17 cellular contexts compared by ENCODE assay signal in genomic region chr1:231705860-231706553, GRCh38.
A peak's percentile ranks its signal among the peaks of the same experiment; 100 is the strongest.
DNase-seq lines count a peak whose midpoint lies in the region; ATAC-seq and TF ChIP-seq lines count a peak whose summit lies in the region.
"Had no signal": no experiment of that assay in that cellular context is flagged by ENCODE, and none has a peak within 500 bp of the region (broad histone marks: within the 10 kb centered on the region; RNA-seq: fewer than 3 reads in every experiment).

No MANE protein-coding gene starts in this region.

- no peak overlapping the region for H3K4me3 ChIP-seq in adipocyte (ENCODE audit: low read length)
- H3K4me3 ChIP-seq in mucosa of descending colon, result no peak overlapping the region
- no peak overlapping the region for H3K4me3 ChIP-seq in brain microvascular endothelial cell (ENCODE audit: low read depth, low read length)
- H3K4me3 ChIP-seq: A549; BLaER1 treated with 17β-estradiol and CSF1 and Interleukin-3, amounts not matched to agents 10 nM and 100 nM had no signal

- H3K36me3 ChIP-seq in adipocyte (ENCODE audit: control insufficient read depth, insufficient read depth, low read length, severe bottlenecking) (no peaks in the 10 kb centered on the region), mucosa of descending colon (ENCODE audit: low read depth) (no peaks in the 10 kb centered on the region), brain microvascular endothelial cell (replicated peaks) (no peaks in the 10 kb centered on the region)

- ATAC-seq in Right ventricle myocardium superior (ENCODE audit: poor library complexity) (peak; percentile 66), mucosa of descending colon (peak; percentile 22), GM19455 (IDR thresholded peaks at IDR 0.05; ENCODE audit: unreplicated experiment) (no peak)
- ATAC-seq: A549 had no signal

- H3K27ac ChIP-seq in brain microvascular endothelial cell, result no peak overlapping the region
- H3K27ac ChIP-seq: A549; BLaER1 treated with 17β-estradiol and CSF1 and Interleukin-3, amounts not matched to agents 10 nM and 100 nM had no signal

- in situ Hi-C loops in brain microvascular endothelial cell (cut with HindIII; ENCODE audit: low pct_ligation_motif_present, low sequenced_read_pairs), result no loop called here

- H3K9ac ChIP-seq in adipocyte (ENCODE audit: low read length), result no peak overlapping the region
- H3K9ac ChIP-seq: BLaER1 treated with 17β-estradiol and CSF1 and Interleukin-3, amounts not matched to agents 10 nM and 100 nM had no signal

- no peaks in the 10 kb centered on the region for H3K27me3 ChIP-seq in adipocyte (replicated peaks; ENCODE audit: control insufficient read depth, insufficient read depth, low read length)
- H3K27me3 ChIP-seq in brain microvascular endothelial cell (replicated peaks), result no peaks in the 10 kb centered on the region
- H3K27me3 ChIP-seq: BLaER1 treated with 17β-estradiol and CSF1 and Interleukin-3, amounts not matched to agents 10 nM and 100 nM had no signal

- peaks cover 19% of the 10 kb centered on the region for H3K4me1 ChIP-seq in adipocyte (ENCODE audit: control insufficient read depth, insufficient read depth, low read length)
- H3K4me1 ChIP-seq in mucosa of descending colon (ENCODE audit: low read depth), result no peaks in the 10 kb centered on the region
- H3K4me1 ChIP-seq: A549 had no signal

- TF ChIP-seq CTCF in mucosa of descending colon (IDR thresholded peaks at IDR 0.05), result no peak
- no peak for TF ChIP-seq CTCF in brain microvascular endothelial cell (IDR thresholded peaks at IDR 0.05; ENCODE audit: low read depth, low read length, missing control alignments)

- intact Hi-C loops in Right ventricle myocardium superior (cut with DNase I) (no loop called here), cardiac septum (cut with DNase I) (no loop called here), mucosa of descending colon (cut with DNase I, micrococcal nuclease) (no loop called here)

- H3K9me3 ChIP-seq in adipocyte (ENCODE audit: control insufficient read depth, low read length), result no peaks in the 10 kb centered on the region
- no peaks in the 10 kb centered on the region for H3K9me3 ChIP-seq in mucosa of descending colon
- H3K9me3 ChIP-seq: A549 had no signal

- DNase-seq in Right ventricle myocardium superior (no peak), cardiac septum (ENCODE audit: low spot score) (no peak), adipocyte (ENCODE audit: low read depth) (peak; percentile 19), mucosa of descending colon (no peak), brain microvascular endothelial cell (no peak), NCI-H187 (lab: John Stamatoyannopoulos, UW) (no peak)
- DNase-seq: CD8-positive, alpha-beta memory T cell; GF-D8; HFFc6; NCI-H1105 treated with DMSO at 0.1 percent for 48 hours; NCI-H187 treated with DMSO at 0.1 percent for 48 hours; NCI-H345; NCI-H526 treated with DMSO at 0.1 percent for 48 hours; NK-92 treated with Interleukin-12 subunit alpha and Interleukin-12 subunit beta, amount 100 ng/mL, for 24 hours had no signal
